In genomic region chr9:133160742-133161541, GRCh38 we compare ENCODE assay signal across 8 cellular contexts. TPM values are rescaled to one million over a fixed set of nuclear protein-coding genes. Genes with fewer than 3 reads are reported as not detected.
DNase-seq lines count a peak whose midpoint lies in the region; ATAC-seq, FAIRE-seq and TF ChIP-seq lines count a peak whose summit lies in the region.

No MANE protein-coding gene starts in this region.

- TF ChIP-seq CTCF in BE2C (IDR thresholded peaks at IDR 0.05; ENCODE audit: low read depth, low read length), result peak; percentile 79
- peak; percentile 87 for TF ChIP-seq CTCF in fibroblast of villous mesenchyme (IDR thresholded peaks at IDR 0.05; ENCODE audit: insufficient read depth, low read depth, low read length)
- peak; percentile 64 for TF ChIP-seq CTCF in osteocyte (IDR thresholded peaks at IDR 0.05)

- ATAC-seq in GM21717 (IDR thresholded peaks at IDR 0.05; ENCODE audit: unreplicated experiment) (no peak), GM21786 (IDR thresholded peaks at IDR 0.05; ENCODE audit: unreplicated experiment) (no peak)

- H3K4me3 Mint-ChIP-seq in activated CD4-positive, alpha-beta memory T cell treated with anti-CD3 and anti-CD28 coated beads for 36 hours, result no peak overlapping the region
- no peak overlapping the region for H3K4me3 Mint-ChIP-seq in osteocyte (ENCODE audit: unreplicated experiment)

- H3K27me3 Mint-ChIP-seq in activated CD4-positive, alpha-beta memory T cell treated with anti-CD3 and anti-CD28 coated beads for 36 hours, result no peaks in the 10 kb centered on the region
- H3K27me3 Mint-ChIP-seq in osteocyte (ENCODE audit: unreplicated experiment), result no peaks in the 10 kb centered on the region

- DNase-seq in BE2C (peak; percentile 62), GM18507 (ENCODE audit: extremely low spot score, insufficient read length, low read depth) (no peak), NCI-H345 treated with DMSO at 0.1 percent for 48 hours (lab: John Stamatoyannopoulos, UW; ENCODE audit: unreplicated experiment) (peak; percentile 4), fibroblast of villous mesenchyme (ENCODE audit: low read depth) (peak; percentile 87), osteocyte (ENCODE audit: extremely low spot score, unreplicated experiment) (peak; percentile 84)
- peak; percentile 56 for DNase-seq in activated CD4-positive, alpha-beta memory T cell treated with anti-CD3 and anti-CD28 coated beads for 36 hours

- no peaks in the 10 kb centered on the region for H3K4me1 ChIP-seq in BE2C

- H3K9me3 Mint-ChIP-seq in activated CD4-positive, alpha-beta memory T cell treated with anti-CD3 and anti-CD28 coated beads for 36 hours, result no peaks in the 10 kb centered on the region
- H3K9me3 Mint-ChIP-seq in osteocyte (ENCODE audit: unreplicated experiment), result no peaks in the 10 kb centered on the region

- no peaks in the 10 kb centered on the region for H3K9me3 ChIP-seq in BE2C

- H3K36me3 ChIP-seq in BE2C, result no peaks in the 10 kb centered on the region

- FAIRE-seq in GM18507 (lab: Jason Lieb, UNC), result peak; percentile 86

- no peaks in the 10 kb centered on the region for H3K36me3 Mint-ChIP-seq in activated CD4-positive, alpha-beta memory T cell treated with anti-CD3 and anti-CD28 coated beads for 36 hours
- no peaks in the 10 kb centered on the region for H3K36me3 Mint-ChIP-seq in osteocyte (ENCODE audit: unreplicated experiment)

- CTCF ChIA-PET in activated CD4-positive, alpha-beta memory T cell treated with anti-CD3 and anti-CD28 coated beads for 36 hours (lab: Charles Lee), result interaction anchor here (0.6 to 1.5 kb wide), 6 partner anchors 11 to 540 kb away, joined by 3 to 11 read pairs (median 3); no protein-coding TSS in a partner anchor

- intact Hi-C loops in activated CD4-positive, alpha-beta memory T cell treated with anti-CD3 and anti-CD28 coated beads for 36 hours (cut with micrococcal nuclease), result no loop called here

- peaks cover 2% of the 10 kb centered on the region for H3K4me1 Mint-ChIP-seq in activated CD4-positive, alpha-beta memory T cell treated with anti-CD3 and anti-CD28 coated beads for 36 hours (ENCODE audit: low read depth)
- peaks cover 6% of the 10 kb centered on the region for H3K4me1 Mint-ChIP-seq in osteocyte (ENCODE audit: unreplicated experiment)

- H3K27ac Mint-ChIP-seq in activated CD4-positive, alpha-beta memory T cell treated with anti-CD3 and anti-CD28 coated beads for 36 hours, result no peak overlapping the region
- H3K27ac Mint-ChIP-seq in osteocyte (ENCODE audit: unreplicated experiment), result no peak overlapping the region

- no peaks in the 10 kb centered on the region for H3K27me3 ChIP-seq in BE2C

- POLR2A ChIA-PET in activated CD4-positive, alpha-beta memory T cell treated with anti-CD3 and anti-CD28 coated beads for 36 hours (lab: Charles Lee), result no interaction called here

- H3K4me3 ChIP-seq in BE2C (ENCODE audit: low read depth, low read length), result no peak overlapping the region
- no peak overlapping the region for H3K4me3 ChIP-seq in fibroblast of villous mesenchyme (ENCODE audit: low read depth, low read length)

RNA-seq across cellular contexts. Expression of gene GBGT1, which starts 2.8 kb away (rescaled TPM):
- polyA plus RNA-seq in BE2C (2012; ENCODE audit: insufficient read depth, insufficient read length, low read depth), result 7.4 TPM
- 1 to 10 TPM; 3.2 to 3.6 TPM for total RNA-seq in activated CD4-positive, alpha-beta memory T cell treated with anti-CD3 and anti-CD28 coated beads for 36 hours
- total RNA-seq in fibroblast of villous mesenchyme (4.7 and 5.8 TPM in 2 replicates), osteocyte (3.1 and 4.1 TPM in 2 replicates)

RNA-seq across cellular contexts. Expression of gene RALGDS, which starts 39.9 kb away (rescaled TPM):
- 327 TPM for polyA plus RNA-seq in BE2C (2012; ENCODE audit: insufficient read depth, insufficient read length, low read depth)
- total RNA-seq in activated CD4-positive, alpha-beta memory T cell treated with anti-CD3 and anti-CD28 coated beads for 36 hours, result 10 to 100 TPM; 65.4 TPM
- 13.8 and 17.4 TPM in 2 replicates for total RNA-seq in fibroblast of villous mesenchyme
- total RNA-seq in osteocyte, result 35.1 and 38.4 TPM in 2 replicates

RNA-seq across cellular contexts. Expression of gene OBP2B, which starts 48.1 kb away (rescaled TPM):
- polyA plus RNA-seq in BE2C (2012; ENCODE audit: insufficient read depth, insufficient read length, low read depth), result not detected
- total RNA-seq in activated CD4-positive, alpha-beta memory T cell treated with anti-CD3 and anti-CD28 coated beads for 36 hours, result not detected
- not detected in 2 replicates for total RNA-seq in fibroblast of villous mesenchyme
- not detected in 2 replicates for total RNA-seq in osteocyte
